In the genomic region with DNA sequence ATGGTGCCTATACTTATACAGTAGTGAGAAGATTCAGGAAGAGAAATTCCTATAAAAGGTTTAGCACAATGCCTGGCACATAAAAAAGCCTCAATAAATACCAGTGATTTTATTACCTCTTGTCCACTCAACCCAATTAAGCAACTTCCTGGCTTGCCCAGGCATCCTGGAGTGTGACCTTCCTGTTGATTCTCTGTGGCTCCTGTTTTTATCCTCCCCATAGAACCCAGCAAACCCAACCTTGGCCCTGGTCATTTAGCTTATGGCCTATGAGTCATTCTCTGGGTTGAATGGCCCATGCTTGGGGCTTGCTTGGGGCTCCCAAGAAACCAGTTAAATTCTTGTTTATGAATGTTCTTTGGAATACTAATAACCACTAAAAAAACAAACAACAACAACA, we compare ENCODE assay signal across 18 cellular contexts. TPM values are rescaled to one million over a fixed set of nuclear protein-coding genes. Genes with fewer than 3 reads are reported as not detected.
DNase-seq lines count a peak whose midpoint lies in the region; ATAC-seq, FAIRE-seq and TF ChIP-seq lines count a peak whose summit lies in the region.
"Had no signal": no experiment of that assay in that cellular context is flagged by ENCODE, and none has a peak within 500 bp of the region (broad histone marks: within the 10 kb centered on the region; RNA-seq: fewer than 3 reads in every experiment).

No MANE protein-coding gene starts in this region.

- H3K4me1 ChIP-seq in Panc1 (ENCODE audit: control insufficient read depth, insufficient read depth, low read length) (peaks cover 8% of the 10 kb centered on the region; the same call in 1 of the 2 replicates), endothelial cell of umbilical vein (ENCODE audit: control insufficient read depth, extremely low read depth, insufficient read depth, low read length) (peaks cover 13% of the 10 kb centered on the region), body of pancreas (no peaks in the 10 kb centered on the region)

- peak; percentile 51 for DNase-seq in EL
- peak; percentile 35 for DNase-seq in Panc1 (ENCODE audit: low read depth, low spot score)
- peak; percentile 39 for DNase-seq in endothelial cell of umbilical vein (ENCODE audit: low read depth, low spot score)
- no peak for DNase-seq in body of pancreas
- no peak for DNase-seq in NCI-H1930 (lab: John Stamatoyannopoulos, UW)
- no peak for DNase-seq in activated CD4-positive, alpha-beta T cell treated with anti-CD3 and anti-CD28 coated beads for 4 hours
- DNase-seq in HuH-7.5 (ENCODE audit: low spot score), result no peak
- DNase-seq: activated CD4-positive, alpha-beta memory T cell treated with anti-CD3 and anti-CD28 coated beads, Interleukin-2, amount 10 ng/mL, durations not matched to agents 7 days and 5 days; COR-L47; NCI-H1105; nucleus accumbens; SIG-M5; stimulated activated naive B cell treated with anti-CD40 and anti-IgM and Interleukin-4, amounts not matched to agents 10 μg/mL and 1 μg/mL and 100 μg/mL, for 72 hours had no signal

- in situ Hi-C loops in Panc1 (cut with HindIII; ENCODE audit: low pct_unique_long_range_greater_than_20kb, low sequenced_read_pairs), result no loop called here

- H3K4me3 ChIP-seq in Panc1 (ENCODE audit: low read depth in 2 of 2, low read length in 2 of 2), result no peak overlapping the region
- H3K4me3 ChIP-seq in endothelial cell of umbilical vein (replicated peaks in 1 of 3; ENCODE audit: insufficient read depth in 1 of 3, low read depth in 1 of 3, low read length in 3 of 3), result no peak overlapping the region
- H3K4me3 ChIP-seq in body of pancreas, result no peak overlapping the region
- H3K4me3 ChIP-seq: GM12878, GM23338 had no signal

- dilution Hi-C loops in endothelial cell of umbilical vein (cut with MboI; ENCODE audit: extremely low pct_ligation_motif_present, low sequenced_read_pairs), result no loop called here

- H3K27ac ChIP-seq in Panc1 (ENCODE audit: low read length) (peak overlapping the region; percentile 92), endothelial cell of umbilical vein (ENCODE audit: insufficient read depth, low read depth, low read length) (no peak overlapping the region), body of pancreas (no peak overlapping the region)

- BruUV-seq in Panc1 (replicated peaks; lab: Mats Ljungman, UMichigan), result no TSS peak
- BruUV-seq in endothelial cell of umbilical vein (replicated peaks; lab: Mats Ljungman, UMichigan), result no TSS peak

- TF ChIP-seq CTCF in Panc1 (IDR thresholded peaks at IDR 0.05) (no peak), endothelial cell of umbilical vein (IDR thresholded peaks at IDR 0.05; ENCODE audit: extremely low read depth in 1 of 2, insufficient read depth in 1 of 2, low read depth in 1 of 2, low read length in 2 of 2) (no peak), nephron (IDR thresholded peaks at IDR 0.05; ENCODE audit: unreplicated experiment in 3 of 3) (no peak), body of pancreas (IDR thresholded peaks at IDR 0.05) (no peak)

- H3K27ac Mint-ChIP-seq in nephron, result peak overlapping the region; percentile 67 to 94 (median 87)
- H3K27ac Mint-ChIP-seq: activated CD4-positive, alpha-beta memory T cell treated with anti-CD3 and anti-CD28 coated beads, Interleukin-2, amount 10 ng/mL, durations not matched to agents 7 days and 5 days; activated T-helper 1 cell treated with anti-CD3 and anti-CD28 coated beads, Interleukin-12 subunit alpha, Interleukin-12 subunit beta, Interleukin-2, Interleukin-4 antibody, amounts not matched to agents 30 ng/mL and 10 ng/mL and 1 ng/mL, durations not matched to agents 14 hours and 24 hours and 36 hours; GM23338; stimulated activated naive B cell treated with anti-CD40 and anti-IgM and Interleukin-4, amounts not matched to agents 10 μg/mL and 1 μg/mL and 100 μg/mL, for 72 hours had no signal

- peak; percentile 87 for FAIRE-seq in endothelial cell of umbilical vein (lab: Jason Lieb, UNC)
- FAIRE-seq: GM12878 had no signal

- no peak overlapping the region for H3K9ac ChIP-seq in endothelial cell of umbilical vein (replicated peaks; ENCODE audit: extremely low read depth, insufficient read depth, low read length)

- no peaks in the 10 kb centered on the region for H3K9me3 ChIP-seq in Panc1 (ENCODE audit: control insufficient read depth, insufficient read depth, low read depth, low read length)
- H3K9me3 ChIP-seq in endothelial cell of umbilical vein (replicated peaks; ENCODE audit: control insufficient read depth, insufficient read depth, low read length), result no peaks in the 10 kb centered on the region
- H3K9me3 ChIP-seq in body of pancreas, result no peaks in the 10 kb centered on the region

- H3K27me3 ChIP-seq in Panc1 (ENCODE audit: control insufficient read depth, insufficient read depth, low read length) (no peaks in the 10 kb centered on the region), endothelial cell of umbilical vein (ENCODE audit: control insufficient read depth in 2 of 2, insufficient read depth in 2 of 2, low read length in 2 of 2) (no peaks in the 10 kb centered on the region), body of pancreas (no peaks in the 10 kb centered on the region)

- no peaks in the 10 kb centered on the region for H4K20me1 ChIP-seq in endothelial cell of umbilical vein (replicated peaks; ENCODE audit: control insufficient read depth, extremely low read depth, insufficient read depth, low read length)

- H3K36me3 Mint-ChIP-seq in nephron (ENCODE audit: low read depth), result no peaks in the 10 kb centered on the region
- H3K36me3 Mint-ChIP-seq: mesothelial cell of epicardium had no signal

- POLR2A ChIA-PET in Panc1 (lab: Charles Lee) (no interaction called here), endothelial cell of umbilical vein (lab: Charles Lee) (no interaction called here)

- peaks cover 33% of the 10 kb centered on the region for H3K4me1 Mint-ChIP-seq in nephron
- H3K4me1 Mint-ChIP-seq: activated CD4-positive, alpha-beta memory T cell treated with anti-CD3 and anti-CD28 coated beads, Interleukin-2, amount 10 ng/mL, durations not matched to agents 7 days and 5 days had no signal

- intact Hi-C loops in Panc1 (cut with micrococcal nuclease; ENCODE audit: unreplicated experiment), result no loop called here
- intact Hi-C loops in endothelial cell of umbilical vein (cut with micrococcal nuclease), result no loop called here
- intact Hi-C loops in body of pancreas (cut with DNase I), result no loop called here

- H3K4me2 ChIP-seq in endothelial cell of umbilical vein (ENCODE audit: insufficient read depth, low read length), result peak overlapping the region; percentile 17
- H3K4me2 ChIP-seq: GM23338 had no signal

- no peak overlapping the region for H2AFZ ChIP-seq in endothelial cell of umbilical vein (ENCODE audit: low read depth, low read length)

- H3K79me2 ChIP-seq in endothelial cell of umbilical vein (ENCODE audit: control insufficient read depth, insufficient read depth, low read length), result no peaks in the 10 kb centered on the region

- no peaks in the 10 kb centered on the region for H3K27me3 Mint-ChIP-seq in nephron (ENCODE audit: low read depth)

- CTCF ChIA-PET in Panc1 (lab: Charles Lee), result interaction anchor here (0.7 to 1.5 kb wide), 3 partner anchors 33 to 63 kb away, joined by 3 to 5 read pairs (median 3); no protein-coding TSS in a partner anchor
- CTCF ChIA-PET in endothelial cell of umbilical vein (lab: Charles Lee), result interaction anchor here (0.7 to 3.4 kb wide), 6 partner anchors 8 to 56 kb away, joined by 3 to 21 read pairs (median 4); a partner anchor contains a TSS

- H3K36me3 ChIP-seq in Panc1 (ENCODE audit: control insufficient read depth, insufficient read depth, low read length) (no peaks in the 10 kb centered on the region), endothelial cell of umbilical vein (ENCODE audit: control insufficient read depth in 2 of 2, extremely low read depth in 1 of 2, insufficient read depth in 2 of 2, low read length in 2 of 2) (no peaks in the 10 kb centered on the region), body of pancreas (replicated peaks in 1 of 2; ENCODE audit: insufficient read depth in 1 of 2, low read depth in 2 of 2) (no peaks in the 10 kb centered on the region)

- TF ChIP-seq POLR2A in endothelial cell of umbilical vein (IDR thresholded peaks at IDR 0.05; ENCODE audit: low read depth, low read length), result no peak
- TF ChIP-seq POLR2A in body of pancreas (IDR thresholded peaks at IDR 0.05), result no peak

- ATAC-seq in Panc1 (peak; percentile 97), body of pancreas (no peak)
- ATAC-seq: GM12878; GM23338; stimulated activated naive B cell treated with anti-CD40 and anti-IgM and Interleukin-4, amounts not matched to agents 10 μg/mL and 1 μg/mL and 100 μg/mL, for 72 hours had no signal

- H3K4me3 Mint-ChIP-seq in nephron, result no peak overlapping the region
- H3K4me3 Mint-ChIP-seq: activated CD4-positive, alpha-beta memory T cell treated with anti-CD3 and anti-CD28 coated beads, Interleukin-2, amount 10 ng/mL, durations not matched to agents 7 days and 5 days; activated T-helper 1 cell treated with anti-CD3 and anti-CD28 coated beads, Interleukin-12 subunit alpha, Interleukin-12 subunit beta, Interleukin-2, Interleukin-4 antibody, amounts not matched to agents 30 ng/mL and 10 ng/mL and 1 ng/mL, durations not matched to agents 14 hours and 24 hours and 36 hours; GM23338; mesothelial cell of epicardium; stimulated activated naive B cell treated with anti-CD40 and anti-IgM and Interleukin-4, amounts not matched to agents 10 μg/mL and 1 μg/mL and 100 μg/mL, for 72 hours had no signal

- no peaks in the 10 kb centered on the region for H3K9me1 ChIP-seq in endothelial cell of umbilical vein (replicated peaks; ENCODE audit: control insufficient read depth, extremely low read depth, insufficient read depth, low read length)

- H3K9me3 Mint-ChIP-seq in nephron, result peaks cover 7% of the 10 kb centered on the region
- H3K9me3 Mint-ChIP-seq: activated CD4-positive, alpha-beta memory T cell treated with anti-CD3 and anti-CD28 coated beads, Interleukin-2, amount 10 ng/mL, durations not matched to agents 7 days and 5 days; activated T-helper 1 cell treated with anti-CD3 and anti-CD28 coated beads, Interleukin-12 subunit alpha, Interleukin-12 subunit beta, Interleukin-2, Interleukin-4 antibody, amounts not matched to agents 30 ng/mL and 10 ng/mL and 1 ng/mL, durations not matched to agents 14 hours and 24 hours and 36 hours; GM23338 had no signal

RNA-seq across cellular contexts. Expression of a gene that starts 21.4 kb away (rescaled TPM):
- total RNA-seq in Panc1 (2021; ENCODE audit: unreplicated experiment) (228 TPM), endothelial cell of umbilical vein (3,114 and 3,174 TPM in 2 replicates), body of pancreas (100 to 1,000 TPM in 1 of 2 donors, 10 to 100 TPM in 1; 76.0 to 168 TPM)
- polyA plus RNA-seq in Panc1 (2012; ENCODE audit: insufficient read length), result 986 TPM
- 2,962 and 4,504 TPM in 2 replicates for polyA plus RNA-seq in endothelial cell of umbilical vein
- polyA plus RNA-seq in endothelial cell of umbilical vein (2011; cell fraction: cytosol; rRNA removed), result 4,210 and 4,435 TPM in 2 replicates
- polyA plus RNA-seq in endothelial cell of umbilical vein (2011; cell fraction: nucleus; rRNA removed), result 2,027 and 2,207 TPM in 2 replicates
- polyA plus RNA-seq in endothelial cell of umbilical vein (2012), result 2,846 and 4,039 TPM in 2 replicates
- polyA minus RNA-seq in endothelial cell of umbilical vein, result 3,279 and 4,325 TPM in 2 replicates
- polyA minus RNA-seq in endothelial cell of umbilical vein (2011; cell fraction: cytosol; rRNA and poly(A)+ RNA removed), result not detected
- 606 and 627 TPM in 2 replicates for polyA minus RNA-seq in endothelial cell of umbilical vein (2011; cell fraction: nucleus; rRNA and poly(A)+ RNA removed)
- total RNA-seq: activated T-helper 1 cell treated with anti-CD3 and anti-CD28 coated beads, Interleukin-12 subunit alpha, Interleukin-12 subunit beta, Interleukin-2, Interleukin-4 antibody, amounts not matched to agents 30 ng/mL and 10 ng/mL and 1 ng/mL, durations not matched to agents 14 hours and 24 hours and 36 hours had no signal

RNA-seq across cellular contexts. Expression of a gene that starts 50.3 kb away (rescaled TPM):
- total RNA-seq in Panc1 (2021; ENCODE audit: unreplicated experiment) (202 TPM), endothelial cell of umbilical vein (113 and 130 TPM in 2 replicates), body of pancreas (10 to 100 TPM in 1 of 2 donors, 1 to 10 TPM in 1; 6.3 to 39.7 TPM)
- 298 TPM for polyA plus RNA-seq in Panc1 (2012; ENCODE audit: insufficient read length)
- polyA plus RNA-seq in endothelial cell of umbilical vein, result 292 and 392 TPM in 2 replicates
- 386 TPM in 2 replicates for polyA plus RNA-seq in endothelial cell of umbilical vein (2011; cell fraction: cytosol; rRNA removed)
- 104 and 109 TPM in 2 replicates for polyA plus RNA-seq in endothelial cell of umbilical vein (2011; cell fraction: nucleus; rRNA removed)
- 201 and 206 TPM in 2 replicates for polyA plus RNA-seq in endothelial cell of umbilical vein (2012)
- polyA minus RNA-seq in endothelial cell of umbilical vein, result 107 and 132 TPM in 2 replicates
- 29.2 TPM for polyA minus RNA-seq in endothelial cell of umbilical vein (2011; cell fraction: cytosol; rRNA and poly(A)+ RNA removed)
- 28.1 and 40.3 TPM in 2 replicates for polyA minus RNA-seq in endothelial cell of umbilical vein (2011; cell fraction: nucleus; rRNA and poly(A)+ RNA removed)

Comparison
In these comparisons a context has a peak if more than half of its experiments do, and no peak if none do; other contexts are left out.
1. DNase-seq: peak in EL (single experiment), Panc1 (single experiment) and endothelial cell of umbilical vein (single experiment); none in body of pancreas (0 of 4), NCI-H1930 (0 of 2), activated CD4-positive, alpha-beta T cell treated with anti-CD3 and anti-CD28 coated beads for 4 hours (0 of 2) and HuH-7.5 (single experiment).
2. RNA of a gene that starts 21.4 kb away (total RNA-seq): 3,114 to 3,174 TPM in endothelial cell of umbilical vein; 228 TPM in Panc1 (single experiment) and 76.0 to 168 TPM in body of pancreas; every median in the first group is over 10 times any median in the second.